Comparison of ENCODE assay signal across 15 cellular contexts in genomic region chr2:190547914-190548313, GRCh38.
"Had no signal": no experiment of that assay in that cellular context is flagged by ENCODE, and none has a peak within 500 bp of the region (broad histone marks: within the 10 kb centered on the region; RNA-seq: fewer than 3 reads in every experiment).

No MANE protein-coding gene starts in this region.

- DNase-seq: activated CD4-positive, alpha-beta T cell treated with anti-CD3 and anti-CD28 coated beads for 4 hours; activated CD8-positive, alpha-beta T cell treated with anti-CD3 and anti-CD28 coated beads for 36 hours; activated effector memory CD4-positive, alpha-beta T cell treated with Interleukin-2 at 50 U/mL for 16 hours; activated T-cell treated with anti-CD3 and anti-CD28 coated beads, Interleukin-2, amount 50 U/mL, for 4 hours; adrenal gland; caudate nucleus; foreskin melanocyte; kidney glomerular epithelial cell; mesendoderm; natural killer cell; stimulated activated CD4-positive, alpha-beta T cell treated with anti-CD3 and anti-CD28 coated beads, Interleukin-2, amount 100 ng/mL, for 48 hours; tibial artery; uterus had no signal

- ATAC-seq: activated CD8-positive, alpha-beta T cell treated with anti-CD3 and anti-CD28 coated beads for 36 hours; activated T-cell treated with anti-CD3 and anti-CD28 coated beads, Interleukin-2, amount 50 U/mL, for 4 hours; natural killer cell; stimulated activated memory B cell treated with anti-CD40 and anti-IgM and Interleukin-4, amounts not matched to agents 10 μg/mL and 1 μg/mL and 100 μg/mL, for 72 hours; WTC11 had no signal
